Comparison of ENCODE assay signal across 7 cellular contexts in the genomic region with DNA sequence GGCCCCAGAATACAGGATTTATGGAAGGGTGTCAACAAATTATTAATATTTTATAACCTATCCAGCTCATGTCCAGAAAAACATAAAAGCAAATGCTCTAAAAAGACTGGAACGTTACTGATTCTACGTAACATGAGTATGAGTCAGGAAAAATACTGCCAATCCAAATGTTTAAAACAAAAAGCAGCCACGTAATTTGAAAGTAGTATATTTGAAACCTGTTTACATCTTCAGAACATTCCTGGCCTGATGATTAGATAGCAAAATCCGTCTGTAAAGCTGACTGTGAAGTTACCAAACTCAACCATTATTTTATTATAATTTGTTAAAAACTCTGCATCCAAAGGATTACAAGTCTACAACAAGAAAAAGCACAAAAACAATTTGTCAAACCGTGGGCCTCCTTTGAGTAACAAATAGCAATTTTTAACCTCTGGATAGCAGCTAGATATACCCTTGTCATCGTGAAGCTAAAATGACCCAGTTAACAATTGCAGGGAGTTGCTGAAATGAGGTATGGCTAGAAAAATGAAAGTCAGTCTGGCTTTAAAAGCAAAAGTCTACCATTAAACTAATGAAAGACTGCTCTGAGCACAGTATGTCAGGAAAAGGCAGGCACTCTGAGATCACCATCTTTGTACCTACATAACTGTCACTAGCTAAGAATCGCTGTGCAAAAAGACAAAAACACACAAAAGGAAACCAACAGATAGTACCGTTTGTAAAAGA. TPM values are rescaled to one million over a fixed set of nuclear protein-coding genes. Genes with fewer than 3 reads are reported as not detected.
DNase-seq lines count a peak whose midpoint lies in the region; ATAC-seq lines count a peak whose summit lies in the region.

No MANE protein-coding gene starts in this region.

- H3K4me3 Mint-ChIP-seq in activated CD4-positive, alpha-beta memory T cell treated with anti-CD3 and anti-CD28 coated beads for 36 hours: peak overlapping the region; percentile 94
- H3K4me3 Mint-ChIP-seq in stimulated activated naive B cell treated with anti-CD40 and anti-IgM and Interleukin-4, amounts not matched to agents 10 μg/mL and 1 μg/mL and 100 μg/mL, for 72 hours: peak overlapping the region; percentile 87 to 92

- no peaks in the 10 kb centered on the region for H3K9me3 ChIP-seq in HAP-1

- no peak for ATAC-seq in stimulated activated naive B cell treated with anti-CD40 and anti-IgM and Interleukin-4, amounts not matched to agents 10 μg/mL and 1 μg/mL and 100 μg/mL, for 72 hours (replicated peaks)
- ATAC-seq in GM21576 (IDR thresholded peaks at IDR 0.05; ENCODE audit: unreplicated experiment): no peak

- no peaks in the 10 kb centered on the region for H3K9me3 Mint-ChIP-seq in activated CD4-positive, alpha-beta memory T cell treated with anti-CD3 and anti-CD28 coated beads for 36 hours
- no peaks in the 10 kb centered on the region for H3K9me3 Mint-ChIP-seq in stimulated activated naive B cell treated with anti-CD40 and anti-IgM and Interleukin-4, amounts not matched to agents 10 μg/mL and 1 μg/mL and 100 μg/mL, for 72 hours

- peaks cover 75% of the 10 kb centered on the region for H3K4me1 Mint-ChIP-seq in activated CD4-positive, alpha-beta memory T cell treated with anti-CD3 and anti-CD28 coated beads for 36 hours (ENCODE audit: low read depth)
- peaks cover 28 to 72% of the 10 kb centered on the region in 2 donors for H3K4me1 Mint-ChIP-seq in stimulated activated naive B cell treated with anti-CD40 and anti-IgM and Interleukin-4, amounts not matched to agents 10 μg/mL and 1 μg/mL and 100 μg/mL, for 72 hours

- peak overlapping the region; percentile 96 for H3K27ac Mint-ChIP-seq in activated CD4-positive, alpha-beta memory T cell treated with anti-CD3 and anti-CD28 coated beads for 36 hours
- peak overlapping the region; percentile 94 for H3K27ac Mint-ChIP-seq in stimulated activated naive B cell treated with anti-CD40 and anti-IgM and Interleukin-4, amounts not matched to agents 10 μg/mL and 1 μg/mL and 100 μg/mL, for 72 hours

- H3K27me3 ChIP-seq in HAP-1 (ENCODE audit: low read depth): no peaks in the 10 kb centered on the region

- H3K4me3 ChIP-seq in HAP-1: peak overlapping the region; percentile 91

- CTCF ChIA-PET in activated CD4-positive, alpha-beta memory T cell treated with anti-CD3 and anti-CD28 coated beads for 36 hours (lab: Charles Lee): interaction anchor here (1.0 to 1.6 kb wide), 5 partner anchors 23 to 445 kb away, joined by 3 to 6 read pairs (median 4); no protein-coding TSS in a partner anchor

- peaks cover 21% of the 10 kb centered on the region for H3K36me3 ChIP-seq in HAP-1 (replicated peaks)

- intact Hi-C loops in activated CD4-positive, alpha-beta memory T cell treated with anti-CD3 and anti-CD28 coated beads for 36 hours (cut with micrococcal nuclease): loop anchor here (2.0 to 10.0 kb wide), 3 partner anchors 48 to 503 kb away; partner anchors contain the start of gene ALDH4A1

- POLR2A ChIA-PET in activated CD4-positive, alpha-beta memory T cell treated with anti-CD3 and anti-CD28 coated beads for 36 hours (lab: Charles Lee): interaction anchor here (1.0 to 3.8 kb wide), 3 partner anchors 11 to 43 kb away, joined by 3 to 19 read pairs (median 4); partner anchors contain the start of genes EMC1 and MRTO4

- in situ Hi-C loops in HAP-1 (cut with MboI; ENCODE audit: low sequenced_read_pairs): no loop called here

- H3K27me3 Mint-ChIP-seq in activated CD4-positive, alpha-beta memory T cell treated with anti-CD3 and anti-CD28 coated beads for 36 hours: no peaks in the 10 kb centered on the region
- no peaks in the 10 kb centered on the region for H3K27me3 Mint-ChIP-seq in stimulated activated naive B cell treated with anti-CD40 and anti-IgM and Interleukin-4, amounts not matched to agents 10 μg/mL and 1 μg/mL and 100 μg/mL, for 72 hours

- no peak for DNase-seq in HAP-1 (ENCODE audit: low spot score in 2 of 2)
- no peak for DNase-seq in activated CD4-positive, alpha-beta memory T cell treated with anti-CD3 and anti-CD28 coated beads for 36 hours
- DNase-seq in hepatic stellate cell (ENCODE audit: low spot score): peak; percentile 36
- no peak for DNase-seq in stimulated activated naive B cell treated with anti-CD40 and anti-IgM and Interleukin-4, amounts not matched to agents 10 μg/mL and 1 μg/mL and 100 μg/mL, for 72 hours
- no peak for DNase-seq in middle frontal gyrus (ENCODE audit: extremely low spot score, low spot score)
- no peak for DNase-seq in HPDE6-E6E7 (ENCODE audit: extremely low spot score)

- peaks cover 20% of the 10 kb centered on the region for H3K4me1 ChIP-seq in HAP-1

- peaks cover 14% of the 10 kb centered on the region for H3K36me3 Mint-ChIP-seq in activated CD4-positive, alpha-beta memory T cell treated with anti-CD3 and anti-CD28 coated beads for 36 hours
- H3K36me3 Mint-ChIP-seq in stimulated activated naive B cell treated with anti-CD40 and anti-IgM and Interleukin-4, amounts not matched to agents 10 μg/mL and 1 μg/mL and 100 μg/mL, for 72 hours: peaks cover 14 to 30% of the 10 kb centered on the region in 2 donors

RNA-seq across cellular contexts. Expression of gene UBR4, which starts 1.2 kb away (rescaled TPM):
- 100 to 1,000 TPM; 104 to 116 TPM for total RNA-seq in activated CD4-positive, alpha-beta memory T cell treated with anti-CD3 and anti-CD28 coated beads for 36 hours

RNA-seq across cellular contexts. Expression of gene EMC1, which starts 42.5 kb away (rescaled TPM):
- total RNA-seq in activated CD4-positive, alpha-beta memory T cell treated with anti-CD3 and anti-CD28 coated beads for 36 hours: 10 to 100 TPM; 46.6 to 49.3 TPM

RNA-seq across cellular contexts. Expression of gene MRTO4, which starts 42.7 kb away (rescaled TPM):
- total RNA-seq in activated CD4-positive, alpha-beta memory T cell treated with anti-CD3 and anti-CD28 coated beads for 36 hours: 10 to 100 TPM; 83.0 to 83.8 TPM
